In the genomic region with DNA sequence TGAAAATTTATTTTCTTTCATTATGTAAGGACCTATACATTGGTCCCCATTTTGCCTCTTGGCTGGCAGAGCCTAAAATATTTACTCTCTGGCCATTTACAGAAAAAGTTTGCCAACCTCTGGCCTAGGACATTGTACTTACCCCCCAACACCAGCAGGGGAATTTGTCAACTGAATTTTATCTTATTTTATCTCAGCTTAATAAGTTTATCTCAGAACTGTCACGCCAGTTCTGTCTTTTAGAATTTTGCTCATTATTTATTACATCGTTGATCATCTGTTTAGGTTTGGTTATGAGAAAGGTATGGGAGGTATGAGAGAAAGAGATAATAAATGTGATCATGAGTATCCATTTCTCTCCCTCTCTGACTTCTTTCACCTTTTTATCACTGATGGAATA, we compare ENCODE assay signal across 10 cellular contexts. TPM values are rescaled to one million over a fixed set of nuclear protein-coding genes. Genes with fewer than 3 reads are reported as not detected.
DNase-seq lines count a peak whose midpoint lies in the region; ATAC-seq, FAIRE-seq and TF ChIP-seq lines count a peak whose summit lies in the region.
"Had no signal": no experiment of that assay in that cellular context is flagged by ENCODE, and none has a peak within 500 bp of the region (broad histone marks: within the 10 kb centered on the region; RNA-seq: fewer than 3 reads in every experiment).

No MANE protein-coding gene starts in this region.

- H3K27me3 ChIP-seq in astrocyte (ENCODE audit: insufficient read depth, low read length): no peaks in the 10 kb centered on the region

- no peaks in the 10 kb centered on the region for H3K9me3 ChIP-seq in astrocyte (ENCODE audit: insufficient read depth, low read depth, low read length)

- peaks cover 80% of the 10 kb centered on the region for H3K36me3 ChIP-seq in astrocyte (ENCODE audit: insufficient read depth, low read length)

- TF ChIP-seq CTCF in AG10803 (conservative IDR thresholded peaks at IDR 0.05; ENCODE audit: low read length): peak; percentile 33
- peak; percentile 21 for TF ChIP-seq CTCF in GM12873 (IDR thresholded peaks at IDR 0.05; ENCODE audit: insufficient read depth, low read depth, low read length, missing control alignments)
- TF ChIP-seq CTCF in astrocyte (IDR thresholded peaks at IDR 0.05; ENCODE audit: insufficient read depth, low read depth, low read length): peak; percentile 17

- DNase-seq in AG10803 (ENCODE audit: low read depth) (no peak), astrocyte (ENCODE audit: low read depth) (no peak), memory B cell (ENCODE audit: low spot score in 2 of 2) (no peak), sciatic nerve (ENCODE audit: low spot score) (no peak), DMS114 treated with DMSO at 0.1 percent for 48 hours (lab: John Stamatoyannopoulos, UW; ENCODE audit: unreplicated experiment) (no peak), globus pallidus (ENCODE audit: low spot score) (no peak)
- no peak for DNase-seq in stimulated activated CD4-positive, alpha-beta T cell treated with anti-CD3 and anti-CD28 coated beads, Interleukin-2, amount 100 ng/mL, for 48 hours
- DNase-seq: NCI-H1048, NCI-H82 had no signal

- no peak for FAIRE-seq in astrocyte (lab: Jason Lieb, UNC)

- H3K27me3 Mint-ChIP-seq in astrocyte (ENCODE audit: low read depth, unreplicated experiment): no peaks in the 10 kb centered on the region
- H3K27me3 Mint-ChIP-seq in memory B cell: no peaks in the 10 kb centered on the region

- H3K79me2 ChIP-seq in astrocyte (ENCODE audit: insufficient read depth, low read length): peaks cover 82% of the 10 kb centered on the region

- no peak overlapping the region for H3K4me2 ChIP-seq in astrocyte (ENCODE audit: low read length)

- no peak overlapping the region for H3K9ac ChIP-seq in astrocyte (ENCODE audit: low read length)

- H3K9me3 Mint-ChIP-seq in astrocyte (ENCODE audit: unreplicated experiment): no peaks in the 10 kb centered on the region
- H3K9me3 Mint-ChIP-seq in memory B cell: no peaks in the 10 kb centered on the region

- no peak overlapping the region for H2AFZ ChIP-seq in astrocyte (ENCODE audit: low read depth, low read length)

- intact Hi-C loops in sciatic nerve (cut with DNase I): no loop called here

- H3K36me3 Mint-ChIP-seq in astrocyte (ENCODE audit: low read depth, unreplicated experiment) (peaks cover 37% of the 10 kb centered on the region), memory B cell (peaks cover 46% of the 10 kb centered on the region)

- H3K4me1 ChIP-seq in astrocyte (ENCODE audit: insufficient read depth, low read length): no peaks in the 10 kb centered on the region

- H4K20me1 ChIP-seq in astrocyte (ENCODE audit: insufficient read depth, low read length): peaks cover 60% of the 10 kb centered on the region

- no peak for ATAC-seq in memory B cell (ENCODE audit: low read depth)
- ATAC-seq in sciatic nerve: no peak

- H3K27ac ChIP-seq in astrocyte (ENCODE audit: low read depth, low read length): no peak overlapping the region

- no peak overlapping the region for H3K4me3 Mint-ChIP-seq in astrocyte (ENCODE audit: unreplicated experiment)
- no peak overlapping the region for H3K4me3 Mint-ChIP-seq in memory B cell

- H3K4me3 ChIP-seq in AG10803 (ENCODE audit: low read length): no peak overlapping the region
- H3K4me3 ChIP-seq in astrocyte (ENCODE audit: insufficient read depth, low read depth, low read length): no peak overlapping the region

- H3K27ac Mint-ChIP-seq in astrocyte (ENCODE audit: unreplicated experiment) (no peak overlapping the region), memory B cell (peak overlapping the region; percentile 53)

- peaks cover 35% of the 10 kb centered on the region for H3K4me1 Mint-ChIP-seq in astrocyte (ENCODE audit: low read depth, unreplicated experiment)
- H3K4me1 Mint-ChIP-seq in memory B cell: peaks cover 4% of the 10 kb centered on the region

RNA-seq across cellular contexts. Expression of a gene that starts 38.3 kb away (rescaled TPM):
- total RNA-seq in astrocyte: 90.0 and 105 TPM in 2 replicates
- 167 TPM for total RNA-seq in sciatic nerve
